ENCODE assay signal across 8 cellular contexts in the genomic region with DNA sequence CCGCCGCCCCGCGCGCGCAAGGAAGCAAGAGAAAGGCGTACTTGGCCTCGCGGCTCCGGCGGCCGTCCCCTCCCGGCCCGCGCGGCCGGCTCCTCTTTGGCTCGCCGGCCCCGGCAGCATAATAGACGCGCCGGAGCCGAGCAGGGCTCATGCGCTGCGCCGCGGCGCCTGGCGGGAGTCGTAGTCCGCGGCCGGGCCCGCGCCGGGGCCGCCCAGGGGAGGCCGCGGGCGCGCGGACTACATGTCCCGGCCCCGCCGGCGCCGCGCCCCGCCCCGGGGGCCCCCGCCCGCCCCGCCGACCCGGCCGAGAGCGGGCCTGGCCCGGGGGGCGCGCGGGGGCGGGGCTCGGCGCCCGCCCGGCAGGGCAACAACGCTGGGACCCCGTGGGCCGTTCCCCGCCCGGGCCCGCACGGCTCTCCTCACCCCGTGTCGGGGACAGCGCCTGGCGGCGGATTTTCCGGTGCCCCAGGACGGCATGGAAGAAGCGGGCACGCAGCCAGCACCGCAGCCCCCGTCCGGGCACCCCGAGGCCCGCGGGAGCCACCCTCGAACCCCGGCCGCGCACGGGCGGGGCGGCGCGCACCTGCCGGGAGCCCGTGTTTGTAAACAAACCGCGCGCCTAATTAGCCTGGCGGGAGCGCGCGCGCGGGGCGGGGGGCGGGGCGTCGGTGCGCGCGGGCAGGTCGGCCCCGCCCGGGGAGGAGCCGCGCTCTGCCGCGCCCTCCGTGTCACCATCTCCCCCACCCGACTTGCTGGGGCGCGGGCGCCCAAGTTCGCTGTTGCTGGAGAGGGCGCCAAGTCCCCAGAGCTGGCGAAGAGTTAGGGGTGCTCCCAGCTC. TPM values are rescaled to one million over a fixed set of nuclear protein-coding genes. Genes with fewer than 3 reads are reported as not detected.
DNase-seq lines count a peak whose midpoint lies in the region; ATAC-seq and TF ChIP-seq lines count a peak whose summit lies in the region.

A gene (minus strand): TSS at position 123 of the 838 bp plus-strand sequence. CDS start 14,549 bp downstream, outside the sequence.

- peak; percentile 69 for ATAC-seq in HG03432 (IDR thresholded peaks at IDR 0.05; ENCODE audit: unreplicated experiment)

- peaks cover 3% of the 10 kb centered on the region for H3K36me3 ChIP-seq in BE2C
- H3K36me3 ChIP-seq in liver (ENCODE audit: control insufficient read depth in 4 of 4, insufficient read depth in 3 of 4, low read depth in 1 of 4, low read length in 3 of 4) = no peaks in the 10 kb centered on the region

- WGBS in liver = under 1% methylated on average over 131 of the region's 131 CpGs

- POLR2A ChIA-PET in activated CD4-positive, alpha-beta T cell treated with anti-CD3 and anti-CD28 coated beads, Interleukin-2, amount 10 ng/mL, durations not matched to agents 7 days and 5 days (lab: Charles Lee) = no interaction called here

- H3K36me3 Mint-ChIP-seq in activated CD4-positive, alpha-beta T cell treated with anti-CD3 and anti-CD28 coated beads, Interleukin-2, amount 10 ng/mL, durations not matched to agents 7 days and 5 days (ENCODE audit: low read depth) = no peaks in the 10 kb centered on the region
- H3K36me3 Mint-ChIP-seq in dendritic cell treated with granulocyte-macrophage colony-stimulating factor and Interleukin-4, amounts not matched to agents 40 ng/mL and 50 ng/mL, for 4 days (ENCODE audit: low read depth) = peaks cover 7% of the 10 kb centered on the region

- H3K4me1 ChIP-seq in BE2C (no peaks in the 10 kb centered on the region), liver (ENCODE audit: control insufficient read depth in 4 of 4, insufficient read depth in 4 of 4, low read length in 3 of 4) (peaks cover 0 to 30% (median 16%) of the 10 kb centered on the region in 4 donors)

- H3K9me3 Mint-ChIP-seq in activated CD4-positive, alpha-beta T cell treated with anti-CD3 and anti-CD28 coated beads, Interleukin-2, amount 10 ng/mL, durations not matched to agents 7 days and 5 days = no peaks in the 10 kb centered on the region
- no peaks in the 10 kb centered on the region for H3K9me3 Mint-ChIP-seq in dendritic cell treated with granulocyte-macrophage colony-stimulating factor and Interleukin-4, amounts not matched to agents 40 ng/mL and 50 ng/mL, for 4 days

- peak within 1 kb of the TSS; percentile 87 to 89 for H3K9ac ChIP-seq in liver (ENCODE audit: low read depth in 1 of 2, low read length in 2 of 2)

- H3K27me3 ChIP-seq in BE2C (peaks cover 16% of the 10 kb centered on the region; the same call in 1 of the 2 replicates), liver (ENCODE audit: control insufficient read depth in 4 of 4, insufficient read depth in 4 of 4, low read length in 3 of 4) (no peaks in the 10 kb centered on the region)

- TF ChIP-seq CTCF in BE2C (IDR thresholded peaks at IDR 0.05; ENCODE audit: low read depth, low read length) = no peak
- no peak for TF ChIP-seq CTCF in liver (IDR thresholded peaks at IDR 0.05; ENCODE audit: low read depth, low read length, missing input control)

- peaks cover 35% of the 10 kb centered on the region for H3K4me1 Mint-ChIP-seq in activated CD4-positive, alpha-beta T cell treated with anti-CD3 and anti-CD28 coated beads, Interleukin-2, amount 10 ng/mL, durations not matched to agents 7 days and 5 days
- peaks cover 35% of the 10 kb centered on the region for H3K4me1 Mint-ChIP-seq in dendritic cell treated with granulocyte-macrophage colony-stimulating factor and Interleukin-4, amounts not matched to agents 40 ng/mL and 50 ng/mL, for 4 days (ENCODE audit: low read depth)

- intact Hi-C loops in dendritic cell treated with granulocyte-macrophage colony-stimulating factor and Interleukin-4, amounts not matched to agents 40 ng/mL and 50 ng/mL, for 4 days (cut with micrococcal nuclease) = loop anchor here (2.0 kb wide), 1 partner anchor 43 kb away; a partner anchor contains a TSS

- CTCF ChIA-PET in activated CD4-positive, alpha-beta T cell treated with anti-CD3 and anti-CD28 coated beads, Interleukin-2, amount 10 ng/mL, durations not matched to agents 7 days and 5 days (lab: Charles Lee) = interaction anchor here (0.6 to 1.1 kb wide), 2 partner anchors 42 to 44 kb away, joined by 3 to 6 read pairs; a partner anchor contains a TSS

- TF ChIP-seq POLR2A in GM19099 (IDR thresholded peaks at IDR 0.05; ENCODE audit: extremely low read depth, insufficient read length, low read depth) = peak; percentile 66

- peak within 1 kb of the TSS; percentile 99 for H3K27ac Mint-ChIP-seq in activated CD4-positive, alpha-beta T cell treated with anti-CD3 and anti-CD28 coated beads, Interleukin-2, amount 10 ng/mL, durations not matched to agents 7 days and 5 days
- peak within 1 kb of the TSS; percentile 83 for H3K27ac Mint-ChIP-seq in dendritic cell treated with granulocyte-macrophage colony-stimulating factor and Interleukin-4, amounts not matched to agents 40 ng/mL and 50 ng/mL, for 4 days

- H3K9me3 ChIP-seq in BE2C = no peaks in the 10 kb centered on the region
- H3K9me3 ChIP-seq in liver (ENCODE audit: control insufficient read depth in 4 of 4, low read length in 3 of 4) = no peaks in the 10 kb centered on the region

- no peak for TF ChIP-seq RAD21 in liver (IDR thresholded peaks at IDR 0.05)

- peaks cover 15% of the 10 kb centered on the region for H3K27me3 Mint-ChIP-seq in activated CD4-positive, alpha-beta T cell treated with anti-CD3 and anti-CD28 coated beads, Interleukin-2, amount 10 ng/mL, durations not matched to agents 7 days and 5 days
- peaks cover 21% of the 10 kb centered on the region for H3K27me3 Mint-ChIP-seq in dendritic cell treated with granulocyte-macrophage colony-stimulating factor and Interleukin-4, amounts not matched to agents 40 ng/mL and 50 ng/mL, for 4 days

- DNase-seq in BE2C (peak; percentile 91), NCI-H510A treated with DMSO at 0.1 percent for 48 hours (lab: John Stamatoyannopoulos, UW) (peak; percentile 68)
- peak; percentile 81 for DNase-seq in activated CD4-positive, alpha-beta T cell treated with anti-CD3 and anti-CD28 coated beads, Interleukin-2, amount 10 ng/mL, durations not matched to agents 7 days and 5 days
- peak; percentile 83 for DNase-seq in stimulated activated CD4-positive, alpha-beta T cell treated with anti-CD3 and anti-CD28 coated beads, Interleukin-4, amount 100 ng/mL, for 1 hour

- H3K4me3 ChIP-seq in BE2C (ENCODE audit: low read depth, low read length) (peak within 1 kb of the TSS; percentile 80), liver (ENCODE audit: low read depth in 1 of 3, low read length in 3 of 3) (peak within 1 kb of the TSS; percentile 77 to 92 (median 83))

- peak within 1 kb of the TSS; percentile 79 to 96 for H3K27ac ChIP-seq in liver (ENCODE audit: low read depth in 1 of 2, low read length in 2 of 2)

- peak within 1 kb of the TSS; percentile 93 for H3K4me3 Mint-ChIP-seq in activated CD4-positive, alpha-beta T cell treated with anti-CD3 and anti-CD28 coated beads, Interleukin-2, amount 10 ng/mL, durations not matched to agents 7 days and 5 days
- H3K4me3 Mint-ChIP-seq in dendritic cell treated with granulocyte-macrophage colony-stimulating factor and Interleukin-4, amounts not matched to agents 40 ng/mL and 50 ng/mL, for 4 days = peak within 1 kb of the TSS; percentile 81

TF ChIP-seq in liver, 16 proteins besides CTCF, POLR2A, EP300 and RAD21 (continues in another document):
- TF ChIP-seq, protein P1, sequence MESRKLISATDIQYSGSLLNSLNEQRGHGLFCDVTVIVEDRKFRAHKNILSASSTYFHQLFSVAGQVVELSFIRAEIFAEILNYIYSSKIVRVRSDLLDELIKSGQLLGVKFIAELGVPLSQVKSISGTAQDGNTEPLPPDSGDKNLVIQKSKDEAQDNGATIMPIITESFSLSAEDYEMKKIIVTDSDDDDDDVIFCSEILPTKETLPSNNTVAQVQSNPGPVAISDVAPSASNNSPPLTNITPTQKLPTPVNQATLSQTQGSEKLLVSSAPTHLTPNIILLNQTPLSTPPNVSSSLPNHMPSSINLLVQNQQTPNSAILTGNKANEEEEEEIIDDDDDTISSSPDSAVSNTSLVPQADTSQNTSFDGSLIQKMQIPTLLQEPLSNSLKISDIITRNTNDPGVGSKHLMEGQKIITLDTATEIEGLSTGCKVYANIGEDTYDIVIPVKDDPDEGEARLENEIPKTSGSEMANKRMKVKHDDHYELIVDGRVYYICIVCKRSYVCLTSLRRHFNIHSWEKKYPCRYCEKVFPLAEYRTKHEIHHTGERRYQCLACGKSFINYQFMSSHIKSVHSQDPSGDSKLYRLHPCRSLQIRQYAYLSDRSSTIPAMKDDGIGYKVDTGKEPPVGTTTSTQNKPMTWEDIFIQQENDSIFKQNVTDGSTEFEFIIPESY (IDR thresholded peaks at IDR 0.05) = no peak
- TF ChIP-seq, protein P2, sequence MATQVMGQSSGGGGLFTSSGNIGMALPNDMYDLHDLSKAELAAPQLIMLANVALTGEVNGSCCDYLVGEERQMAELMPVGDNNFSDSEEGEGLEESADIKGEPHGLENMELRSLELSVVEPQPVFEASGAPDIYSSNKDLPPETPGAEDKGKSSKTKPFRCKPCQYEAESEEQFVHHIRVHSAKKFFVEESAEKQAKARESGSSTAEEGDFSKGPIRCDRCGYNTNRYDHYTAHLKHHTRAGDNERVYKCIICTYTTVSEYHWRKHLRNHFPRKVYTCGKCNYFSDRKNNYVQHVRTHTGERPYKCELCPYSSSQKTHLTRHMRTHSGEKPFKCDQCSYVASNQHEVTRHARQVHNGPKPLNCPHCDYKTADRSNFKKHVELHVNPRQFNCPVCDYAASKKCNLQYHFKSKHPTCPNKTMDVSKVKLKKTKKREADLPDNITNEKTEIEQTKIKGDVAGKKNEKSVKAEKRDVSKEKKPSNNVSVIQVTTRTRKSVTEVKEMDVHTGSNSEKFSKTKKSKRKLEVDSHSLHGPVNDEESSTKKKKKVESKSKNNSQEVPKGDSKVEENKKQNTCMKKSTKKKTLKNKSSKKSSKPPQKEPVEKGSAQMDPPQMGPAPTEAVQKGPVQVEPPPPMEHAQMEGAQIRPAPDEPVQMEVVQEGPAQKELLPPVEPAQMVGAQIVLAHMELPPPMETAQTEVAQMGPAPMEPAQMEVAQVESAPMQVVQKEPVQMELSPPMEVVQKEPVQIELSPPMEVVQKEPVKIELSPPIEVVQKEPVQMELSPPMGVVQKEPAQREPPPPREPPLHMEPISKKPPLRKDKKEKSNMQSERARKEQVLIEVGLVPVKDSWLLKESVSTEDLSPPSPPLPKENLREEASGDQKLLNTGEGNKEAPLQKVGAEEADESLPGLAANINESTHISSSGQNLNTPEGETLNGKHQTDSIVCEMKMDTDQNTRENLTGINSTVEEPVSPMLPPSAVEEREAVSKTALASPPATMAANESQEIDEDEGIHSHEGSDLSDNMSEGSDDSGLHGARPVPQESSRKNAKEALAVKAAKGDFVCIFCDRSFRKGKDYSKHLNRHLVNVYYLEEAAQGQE (IDR thresholded peaks at IDR 0.05) = no peak
- no peak for TF ChIP-seq HNF4G (IDR thresholded peaks at IDR 0.05)
- TF ChIP-seq YY1 (IDR thresholded peaks at IDR 0.05) = no peak
- TF ChIP-seq TAF1 (conservative IDR thresholded peaks at IDR 0.05) = no peak

RNA-seq across cellular contexts. Expression of the gene that starts here (rescaled TPM):
- 79.5 TPM for polyA plus RNA-seq in BE2C (2012; ENCODE audit: insufficient read depth, insufficient read length, low read depth)
- total RNA-seq in activated CD4-positive, alpha-beta T cell treated with anti-CD3 and anti-CD28 coated beads, Interleukin-2, amount 10 ng/mL, durations not matched to agents 7 days and 5 days = 10 to 100 TPM; 40.1 to 47.4 TPM
- 10 to 100 TPM; 10.5 to 17.7 TPM for total RNA-seq in liver
- polyA plus RNA-seq in liver = 10 to 100 TPM in 1 of 2 donors, 1 to 10 TPM in 1; 7.2 to 14.9 TPM

Comparison
In these comparisons a context has a peak if more than half of its experiments do, and no peak if none do; other contexts are left out.
1. Peak in every context shown above with its lines: DNase-seq, ATAC-seq, H3K4me3 ChIP-seq and H3K27ac ChIP-seq.